ENCODE assay signal across 18 cellular contexts in the genomic region with DNA sequence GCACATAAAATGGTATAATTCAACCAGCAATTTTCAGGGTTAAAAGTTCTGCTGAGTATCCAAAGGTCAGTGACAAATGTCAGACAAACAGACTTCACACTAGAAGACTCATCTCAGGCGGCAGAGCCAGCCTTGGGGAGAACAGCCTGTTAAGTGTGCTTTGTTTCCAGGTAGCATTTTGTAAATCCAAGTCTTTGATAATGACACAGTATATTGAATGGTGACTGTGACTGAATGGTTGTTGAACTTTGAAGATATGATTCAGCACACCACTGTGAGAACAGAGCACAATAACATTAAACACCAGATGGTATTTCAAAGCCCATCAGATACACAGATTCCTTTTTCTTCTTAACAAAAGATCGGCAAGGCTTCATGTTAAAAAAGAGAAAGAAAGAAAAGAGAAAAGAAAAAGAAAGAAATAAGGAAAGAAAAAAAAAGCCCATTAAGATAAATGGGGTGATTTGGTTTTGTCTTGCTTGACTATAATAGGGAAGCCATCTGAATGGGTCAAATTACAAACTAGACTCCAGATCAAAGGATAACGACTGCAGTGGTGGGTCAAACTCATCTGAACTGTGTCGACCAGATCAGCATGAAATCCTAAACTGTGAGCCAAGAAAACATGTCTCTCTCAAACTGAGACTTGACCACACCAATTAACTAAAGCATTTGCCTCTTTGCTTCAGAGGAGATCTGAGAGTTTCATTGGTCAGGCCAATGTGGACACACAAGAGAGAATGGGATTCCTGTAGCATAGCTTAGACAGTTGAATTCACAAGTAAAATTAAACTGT.
DNase-seq lines count a peak whose midpoint lies in the region; TF ChIP-seq lines count a peak whose summit lies in the region.
"Had no signal": no experiment of that assay in that cellular context is flagged by ENCODE, and none has a peak within 500 bp of the region (broad histone marks: within the 10 kb centered on the region; RNA-seq: fewer than 3 reads in every experiment).

No MANE protein-coding gene starts in this region.

- H3K27me3 ChIP-seq in SJSA1 (replicated peaks): no peaks in the 10 kb centered on the region
- no peaks in the 10 kb centered on the region for H3K27me3 ChIP-seq in smooth muscle cell (ENCODE audit: low read depth)
- H3K27me3 ChIP-seq: vagina had no signal

- H3K27ac ChIP-seq in SJSA1 (peak overlapping the region; percentile 12), smooth muscle cell (ENCODE audit: low read depth) (no peak overlapping the region)
- H3K27ac ChIP-seq: heart right ventricle had no signal

- no peak for TF ChIP-seq CTCF in smooth muscle cell (IDR thresholded peaks at IDR 0.05; ENCODE audit: borderline replicate concordance, insufficient read depth, poor library complexity, severe bottlenecking)

- WGBS in smooth muscle cell (ENCODE audit: low lambda C conversion rate): 27% methylated on average over 4 of the region's 4 CpGs

- H2AFZ ChIP-seq in smooth muscle cell (ENCODE audit: low read depth): peak overlapping the region; percentile 81

- H3K4me3 ChIP-seq in SJSA1 (no peak overlapping the region), smooth muscle cell (no peak overlapping the region)
- H3K4me3 ChIP-seq: heart right ventricle, lung had no signal

- no peaks in the 10 kb centered on the region for H3K9me3 ChIP-seq in SJSA1 (replicated peaks)
- H3K9me3 ChIP-seq in smooth muscle cell (replicated peaks; ENCODE audit: low read depth): no peaks in the 10 kb centered on the region
- H3K9me3 ChIP-seq: heart right ventricle, vagina had no signal

- H3K4me2 ChIP-seq in smooth muscle cell: peak overlapping the region; percentile 64

- no peaks in the 10 kb centered on the region for H3K79me2 ChIP-seq in smooth muscle cell (ENCODE audit: low read depth)

- no peaks in the 10 kb centered on the region for H4K20me1 ChIP-seq in smooth muscle cell (ENCODE audit: low read depth)

- peaks cover 5% of the 10 kb centered on the region for H3F3A ChIP-seq in smooth muscle cell (ENCODE audit: low read depth)

- H3K36me3 ChIP-seq in SJSA1: no peaks in the 10 kb centered on the region
- no peaks in the 10 kb centered on the region for H3K36me3 ChIP-seq in smooth muscle cell (ENCODE audit: low read depth)
- H3K36me3 ChIP-seq: heart right ventricle, vagina had no signal

- H3K9ac ChIP-seq in smooth muscle cell (ENCODE audit: low read depth): no peak overlapping the region

- H3K4me1 ChIP-seq in SJSA1 (replicated peaks): peaks cover 21% of the 10 kb centered on the region
- peaks cover 34% of the 10 kb centered on the region for H3K4me1 ChIP-seq in smooth muscle cell (ENCODE audit: low read depth)

- DNase-seq in NCI-H82 (lab: John Stamatoyannopoulos, UW) (peak; percentile 10), NCI-H82 treated with DMSO at 0.1 percent for 48 hours (lab: John Stamatoyannopoulos, UW; ENCODE audit: unreplicated experiment) (no peak), SJSA1 (ENCODE audit: low read depth in 1 of 2, low spot score in 2 of 2) (peak in 1 of 2 experiments; percentile 49), iris pigment epithelial cell (ENCODE audit: low read depth) (peak; percentile 31), smooth muscle cell (lab: John Stamatoyannopoulos, UW; ENCODE audit: unreplicated experiment) (no peak), H4 (ENCODE audit: low spot score) (no peak), NOMO-1 (lab: John Stamatoyannopoulos, UW; ENCODE audit: unreplicated experiment in 2 of 2) (no peak), mesenteric fat pad (ENCODE audit: low spot score) (no peak)
- DNase-seq: ACHN; activated CD4-positive, alpha-beta T cell treated with anti-CD3 and anti-CD28 coated beads, Interleukin-2, amount 50 U/mL, for 48 hours; anterior cingulate cortex; effector memory CD4-positive, alpha-beta T cell; heart right ventricle; stimulated activated CD4-positive, alpha-beta T cell treated with anti-CD3 and anti-CD28 coated beads, Interleukin-2, amount 100 ng/mL, for 48 hours; stimulated activated naive CD4-positive, alpha-beta T cell; T-helper 17 cell had no signal

Comparison
In these comparisons a context has a peak if more than half of its experiments do, and no peak if none do; other contexts are left out.
1. DNase-seq: peak in NCI-H82 (single experiment) and iris pigment epithelial cell (single experiment); none in NCI-H82 treated with DMSO at 0.1 percent for 48 hours (single experiment), smooth muscle cell (single experiment), H4 (single experiment), NOMO-1 (0 of 2) and mesenteric fat pad (single experiment).